In the genomic region with DNA sequence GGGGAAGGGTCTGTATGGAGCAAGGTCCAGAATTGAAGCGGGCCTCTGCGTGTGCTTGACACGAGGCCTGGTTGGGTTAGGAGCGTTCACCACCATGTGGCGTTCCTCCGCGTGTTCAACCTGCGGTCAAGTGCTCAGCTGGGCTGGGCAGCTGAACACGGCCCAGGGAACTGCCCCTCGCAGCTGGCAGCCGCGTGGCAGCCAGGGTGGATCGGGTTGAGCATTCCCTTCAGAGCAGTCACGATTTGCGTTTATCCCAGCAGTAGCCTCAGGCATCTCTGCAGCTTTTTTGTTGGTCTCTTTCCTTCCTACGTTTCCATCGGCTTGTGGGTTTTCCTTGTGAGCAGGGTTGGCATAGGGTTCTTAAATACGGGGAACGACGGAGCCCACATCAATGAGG, we compare ENCODE assay signal across 19 cellular contexts. TPM values are rescaled to one million over a fixed set of nuclear protein-coding genes. Genes with fewer than 3 reads are reported as not detected.
"Had no signal": no experiment of that assay in that cellular context is flagged by ENCODE, and none has a peak within 500 bp of the region (broad histone marks: within the 10 kb centered on the region; RNA-seq: fewer than 3 reads in every experiment).

No MANE protein-coding gene starts in this region.

- FAIRE-seq: islet of Langerhans had no signal

- H3K4me1 ChIP-seq: foreskin keratinocyte, parathyroid adenoma had no signal

- H3K79me2 ChIP-seq: parathyroid adenoma had no signal

- H3K27ac ChIP-seq: brain microvascular endothelial cell, foreskin keratinocyte, parathyroid adenoma, testis had no signal

- ATAC-seq: effector memory CD8-positive, alpha-beta T cell; foreskin keratinocyte; left lobe of liver; mucosa of descending colon; natural killer cell treated with Interleukin-12 subunit alpha and Interleukin-12 subunit beta and Interleukin-15 and Interleukin-18, amount 100 ng/mL, for 72 hours had no signal

- H2AFZ ChIP-seq: parathyroid adenoma had no signal

- DNase-seq: activated gamma-delta T cell treated with Interleukin-2 at 50 U/mL for 16 hours; activated naive CD8-positive, alpha-beta T cell treated with anti-CD3 and anti-CD28 coated beads for 36 hours; activated T-cell treated with anti-CD3 and anti-CD28 coated beads, Interleukin-2, amount 50 U/mL, for 48 hours; brain microvascular endothelial cell; cerebellar nuclear complex; effector memory CD8-positive, alpha-beta T cell; erythroblast; foreskin keratinocyte; head of caudate nucleus; mammary epithelial cell; mucosa of descending colon; retina; stimulated activated CD4-positive, alpha-beta T cell treated with anti-CD3 and anti-CD28 coated beads, Interleukin-15, amount 100 ng/mL, for 24 hours; stimulated activated CD4-positive, alpha-beta T cell treated with anti-CD3 and anti-CD28 coated beads, Interleukin-4, amount 100 ng/mL, for 24 hours; testis had no signal

- H3K27me3 ChIP-seq: brain microvascular endothelial cell, foreskin keratinocyte, testis had no signal

- H3K9me3 ChIP-seq: mucosa of descending colon, testis had no signal

- H3K9ac ChIP-seq: parathyroid adenoma had no signal

- H3K4me3 ChIP-seq: mucosa of descending colon, testis had no signal

RNA-seq across cellular contexts. Expression of a gene that starts 28.7 kb away (rescaled TPM):
- total RNA-seq: activated naive CD8-positive, alpha-beta T cell treated with anti-CD3 and anti-CD28 coated beads for 36 hours; foreskin keratinocyte had no signal
- polyA plus RNA-seq: foreskin keratinocyte had no signal
